20 cellular contexts compared by ENCODE assay signal in the genomic region with DNA sequence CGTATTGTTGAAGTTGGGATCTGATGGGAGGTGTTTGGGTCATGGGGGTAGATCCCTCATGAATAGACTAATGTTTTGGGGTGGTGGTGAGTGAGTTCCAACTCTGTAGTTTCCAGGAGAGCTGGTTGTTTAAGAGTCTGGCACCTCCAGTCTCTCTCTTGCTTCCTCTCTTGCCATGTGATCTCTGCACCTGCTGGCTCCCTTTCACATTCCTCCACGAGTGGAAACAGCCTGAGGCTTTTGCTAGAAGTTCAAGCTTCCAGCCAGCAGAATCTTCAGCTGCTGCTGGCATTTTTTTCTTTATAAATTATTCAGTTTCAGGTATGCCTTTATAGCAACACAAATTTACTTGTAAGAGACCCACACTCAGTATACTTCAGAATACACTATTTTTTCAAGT.
"Had no signal": no experiment of that assay in that cellular context is flagged by ENCODE, and none has a peak within 500 bp of the region (broad histone marks: within the 10 kb centered on the region; RNA-seq: fewer than 3 reads in every experiment).

No MANE protein-coding gene starts in this region.

- H3K79me2 ChIP-seq: hepatocyte had no signal

- H3K27me3 ChIP-seq: colonic mucosa, foreskin keratinocyte, hepatocyte, right atrium auricular region, sigmoid colon, stomach, transverse colon had no signal

- H3K4me2 ChIP-seq: hepatocyte had no signal

- H3K27me3 Mint-ChIP-seq: naive thymus-derived CD8-positive, alpha-beta T cell had no signal

- H3K27ac ChIP-seq: colonic mucosa, foreskin keratinocyte, hepatocyte, right atrium auricular region, sigmoid colon, skin epidermis, stomach, thoracic aorta, transverse colon had no signal

- H3K4me1 Mint-ChIP-seq: naive thymus-derived CD8-positive, alpha-beta T cell; neural crest cell had no signal

- H3K4me1 ChIP-seq: colonic mucosa, foreskin keratinocyte, right atrium auricular region, sigmoid colon, stomach, transverse colon had no signal

- H3K9me3 ChIP-seq: colonic mucosa, sigmoid colon, thoracic aorta, transverse colon had no signal

- H3K27ac Mint-ChIP-seq: naive thymus-derived CD8-positive, alpha-beta T cell had no signal

- H3K4me3 Mint-ChIP-seq: naive thymus-derived CD8-positive, alpha-beta T cell; neural crest cell had no signal

- ATAC-seq: foreskin keratinocyte; left colon; mucosa of descending colon; naive thymus-derived CD8-positive, alpha-beta T cell had no signal

- H2AFZ ChIP-seq: hepatocyte had no signal

- DNase-seq: colonic mucosa; dermis blood vessel endothelial cell; erythroblast; foreskin keratinocyte; head of caudate nucleus; left colon; mucosa of descending colon; naive thymus-derived CD8-positive, alpha-beta T cell; sigmoid colon; stimulated activated CD4-positive, alpha-beta T cell treated with anti-CD3 and anti-CD28 coated beads, Interleukin-2, amount 100 ng/mL, for 24 hours; stimulated activated CD4-positive, alpha-beta T cell treated with anti-CD3 and anti-CD28 coated beads, Interleukin-4, amount 100 ng/mL, for 4 hours; stimulated activated naive CD4-positive, alpha-beta T cell; stomach; substantia nigra; transverse colon had no signal

- H3K36me3 Mint-ChIP-seq: naive thymus-derived CD8-positive, alpha-beta T cell had no signal
